Comparison of ENCODE assay signal across 19 cellular contexts in genomic region chr7:94280836-94281235, GRCh38.
DNase-seq lines count a peak whose midpoint lies in the region; ATAC-seq and TF ChIP-seq lines count a peak whose summit lies in the region.
"Had no signal": no experiment of that assay in that cellular context is flagged by ENCODE, and none has a peak within 500 bp of the region (broad histone marks: within the 10 kb centered on the region; RNA-seq: fewer than 3 reads in every experiment).

No MANE protein-coding gene starts in this region.

- 25 to 28% methylated on average over 2 of the region's 2 CpGs for WGBS in thyroid gland, 2 donors

- H3K36me3 ChIP-seq in thyroid gland = no peaks in the 10 kb centered on the region
- H3K36me3 ChIP-seq: BLaER1 treated with 17β-estradiol and CSF1 and Interleukin-3, amounts not matched to agents 10 nM and 100 nM had no signal

- H3K27ac ChIP-seq in thyroid gland = peak overlapping the region in 1 of 3 donors; percentile 35
- H3K27ac ChIP-seq: BLaER1 treated with 17β-estradiol and CSF1 and Interleukin-3, amounts not matched to agents 10 nM and 100 nM had no signal

- intact Hi-C loops in thyroid gland (cut with DNase I) = no loop called here

- H3K9me3 Mint-ChIP-seq in brain (peaks cover 0 to 2% (median 0%) of the 10 kb centered on the region in 5 experiments), nephron progenitor cell (no peaks in the 10 kb centered on the region), osteocyte (ENCODE audit: unreplicated experiment) (no peaks in the 10 kb centered on the region)
- H3K9me3 Mint-ChIP-seq: HFFc6 had no signal

- H3K27me3 Mint-ChIP-seq in brain (peaks cover 2% of the 10 kb centered on the region), nephron progenitor cell (ENCODE audit: low read depth, poor library complexity) (peaks cover 3% of the 10 kb centered on the region), osteocyte (ENCODE audit: unreplicated experiment) (no peaks in the 10 kb centered on the region)

- H3K4me1 Mint-ChIP-seq in brain (peaks cover 66% of the 10 kb centered on the region), nephron progenitor cell (peaks cover 27% of the 10 kb centered on the region), osteocyte (ENCODE audit: unreplicated experiment) (peaks cover 68% of the 10 kb centered on the region)
- H3K4me1 Mint-ChIP-seq: B cell; CD8-positive, alpha-beta memory T cell had no signal

- H3K27ac Mint-ChIP-seq in brain (peak overlapping the region in 4 of 5 experiments; percentile 10 to 61 (median 36)), nephron progenitor cell (peak overlapping the region; percentile 90), osteocyte (ENCODE audit: unreplicated experiment) (peak overlapping the region; percentile 96)
- H3K27ac Mint-ChIP-seq: B cell; CD8-positive, alpha-beta memory T cell; HFFc6 had no signal

- H3K4me3 Mint-ChIP-seq in brain = no peak overlapping the region
- no peak overlapping the region for H3K4me3 Mint-ChIP-seq in nephron progenitor cell
- H3K4me3 Mint-ChIP-seq in osteocyte (ENCODE audit: unreplicated experiment) = no peak overlapping the region
- H3K4me3 Mint-ChIP-seq: B cell, HFFc6 had no signal

- no peaks in the 10 kb centered on the region for H3K9me3 ChIP-seq in thyroid gland
- H3K9me3 ChIP-seq: BLaER1 treated with 17β-estradiol and CSF1 and Interleukin-3, amounts not matched to agents 10 nM and 100 nM had no signal

- no peak for DNase-seq in nephron progenitor cell
- no peak for DNase-seq in osteocyte (ENCODE audit: extremely low spot score, unreplicated experiment)
- DNase-seq in thyroid gland = peak; percentile 36 to 37
- DNase-seq in EL = no peak
- DNase-seq in cerebellar nuclear complex (lab: John Stamatoyannopoulos, UW) = no peak
- DNase-seq: CD8-positive, alpha-beta memory T cell; COR-L47; DMS 273 treated with DMSO at 0.1 percent for 48 hours; DMS53; DND-41; GOT3; H7; HFFc6; IMR-90 had no signal

- H3K36me3 Mint-ChIP-seq in brain (no peaks in the 10 kb centered on the region), nephron progenitor cell (ENCODE audit: low read depth) (no peaks in the 10 kb centered on the region), osteocyte (ENCODE audit: unreplicated experiment) (peaks cover 2% of the 10 kb centered on the region)
- H3K36me3 Mint-ChIP-seq: CD8-positive, alpha-beta memory T cell had no signal

- no peaks in the 10 kb centered on the region for H3K27me3 ChIP-seq in thyroid gland
- H3K27me3 ChIP-seq: BLaER1 treated with 17β-estradiol and CSF1 and Interleukin-3, amounts not matched to agents 10 nM and 100 nM had no signal

- no peak for ATAC-seq in HG03460 (IDR thresholded peaks at IDR 0.05; ENCODE audit: unreplicated experiment)
- ATAC-seq: HCT116 had no signal

- peaks cover 5 to 9% of the 10 kb centered on the region in 2 donors for H3K4me1 ChIP-seq in thyroid gland

- TF ChIP-seq CTCF in brain (conservative IDR thresholded peaks at IDR 0.05) (no peak), nephron progenitor cell (IDR thresholded peaks at IDR 0.05) (no peak), osteocyte (IDR thresholded peaks at IDR 0.05) (no peak), thyroid gland (IDR thresholded peaks at IDR 0.05) (no peak)

- no peak for TF ChIP-seq POLR2A in thyroid gland (IDR thresholded peaks at IDR 0.05)

- H3K4me3 ChIP-seq in thyroid gland (replicated peaks in 1 of 3) = no peak overlapping the region
- H3K4me3 ChIP-seq: BLaER1 treated with 17β-estradiol and CSF1 and Interleukin-3, amounts not matched to agents 10 nM and 100 nM had no signal

Comparison
In these comparisons a context has a peak if more than half of its experiments do, and no peak if none do; other contexts are left out.
1. H3K27ac Mint-ChIP-seq: peak in every context shown above with its lines; median percentile 96 in osteocyte; 90 in nephron progenitor cell; 36 in brain.
2. DNase-seq: peak in thyroid gland (2 of 2); none in nephron progenitor cell (single experiment), osteocyte (single experiment), EL (single experiment) and cerebellar nuclear complex (0 of 2).